13 cellular contexts compared by ENCODE assay signal in genomic region chr11:78208257-78209165, GRCh38. TPM values are rescaled to one million over a fixed set of nuclear protein-coding genes. Genes with fewer than 3 reads are reported as not detected.
A peak's percentile ranks its signal among the peaks of the same experiment; 100 is the strongest.
DNase-seq lines count a peak whose midpoint lies in the region; ATAC-seq and TF ChIP-seq lines count a peak whose summit lies in the region.
"Had no signal": no experiment of that assay in that cellular context is flagged by ENCODE, and none has a peak within 500 bp of the region (broad histone marks: within the 10 kb centered on the region; RNA-seq: fewer than 3 reads in every experiment).

No MANE protein-coding gene starts in this region.

- peaks cover 27% of the 10 kb centered on the region for H3K36me3 Mint-ChIP-seq in HFFc6 (ENCODE audit: low read depth)

- H4K8ac ChIP-seq in neuronal stem cell (ENCODE audit: low read depth, low read length) = no peak overlapping the region
- H4K8ac ChIP-seq in mesendoderm (ENCODE audit: low read depth, low read length) = no peak overlapping the region

- no peaks in the 10 kb centered on the region for H3K9me3 ChIP-seq in SK-N-SH
- peaks cover 3 to 10% of the 10 kb centered on the region in 2 donors for H3K9me3 ChIP-seq in neuronal stem cell (replicated peaks in 1 of 2; ENCODE audit: control insufficient read depth in 2 of 2, insufficient read depth in 1 of 2, low read depth in 1 of 2, low read length in 2 of 2)

- H3K4me1 Mint-ChIP-seq in HFFc6 (ENCODE audit: low read depth) = peaks cover 24% of the 10 kb centered on the region

- H2AK5ac ChIP-seq in neuronal stem cell (ENCODE audit: low read depth, low read length) (no peak overlapping the region), mesendoderm (ENCODE audit: low read length) (no peak overlapping the region)

- H3K79me2 ChIP-seq in SK-N-SH (ENCODE audit: insufficient read depth) = peaks cover 23% of the 10 kb centered on the region
- H3K79me2 ChIP-seq in mesendoderm (ENCODE audit: control insufficient read depth, insufficient read depth, low read length) = no peaks in the 10 kb centered on the region

- H3F3A ChIP-seq in SK-N-SH (replicated peaks; ENCODE audit: insufficient read depth) = no peaks in the 10 kb centered on the region

- ATAC-seq in SK-N-SH treated with all-trans-retinoic acid at 6 μM for 48 hours = peak; percentile 22
- ATAC-seq: activated naive CD8-positive, alpha-beta T cell treated with anti-CD3 and anti-CD28 coated beads, Interleukin-2, amount 50 U/mL, for 24 hours had no signal

- H4K91ac ChIP-seq in neuronal stem cell (ENCODE audit: low read depth, low read length, poor library complexity) = no peak overlapping the region

- H4K20me1 ChIP-seq in SK-N-SH (ENCODE audit: insufficient read depth) = peaks cover 6% of the 10 kb centered on the region; the same call in 1 of the 2 replicates

- H2BK120ac ChIP-seq in neuronal stem cell (ENCODE audit: low read depth, low read length) (no peak overlapping the region), mesendoderm (ENCODE audit: low read depth, low read length) (no peak overlapping the region)

- in situ Hi-C loops in GM13976 (cut with MboI; ENCODE audit: low sequenced_read_pairs, unreplicated experiment) = no loop called here

- H3K27ac ChIP-seq in SK-N-SH (ENCODE audit: low read depth in 2 of 2, low read length in 1 of 2) = peak overlapping the region in 1 of 2 experiments; percentile 92; a peak in 2 of 4 replicates
- no peak overlapping the region for H3K27ac ChIP-seq in neuronal stem cell (replicated peaks; ENCODE audit: low read length)
- no peak overlapping the region for H3K27ac ChIP-seq in mesendoderm (ENCODE audit: low read depth, low read length)

- H3K4me3 ChIP-seq in SK-N-SH (ENCODE audit: low read depth in 2 of 2, low read length in 1 of 2) = no peak overlapping the region
- no peak overlapping the region for H3K4me3 ChIP-seq in choroid plexus epithelial cell (ENCODE audit: low read depth, low read length)
- no peak overlapping the region for H3K4me3 ChIP-seq in neuronal stem cell (ENCODE audit: low read length in 2 of 2)
- H3K4me3 ChIP-seq in mesendoderm (ENCODE audit: low read length) = no peak overlapping the region

- H2BK12ac ChIP-seq in neuronal stem cell (ENCODE audit: low read length) = no peak overlapping the region

- no peaks in the 10 kb centered on the region for H3K79me1 ChIP-seq in neuronal stem cell (ENCODE audit: low read depth, low read length)
- no peaks in the 10 kb centered on the region for H3K79me1 ChIP-seq in mesendoderm (ENCODE audit: low read length)

- CTCF ChIA-PET in SK-N-SH (lab: Yijun Ruan, JAX) = interaction anchor here (0.7 to 1.6 kb wide), 5 partner anchors 9 to 356 kb away, joined by 3 to 6 read pairs (median 3); no protein-coding TSS in a partner anchor

- H3K9ac ChIP-seq in SK-N-SH (no peak overlapping the region), neuronal stem cell (ENCODE audit: low read depth, low read length, poor library complexity) (peak overlapping the region; percentile 10), mesendoderm (ENCODE audit: low read length) (no peak overlapping the region)

- no peak overlapping the region for H3K56ac ChIP-seq in mesendoderm (ENCODE audit: low read length)

- 82% methylated on average over 8 of the region's 16 CpGs for WGBS in SK-N-SH (ENCODE audit: low lambda C conversion rate)
- WGBS in neuronal stem cell (ENCODE audit: extremely low coverage in 2 of 2, insufficient read length in 2 of 2, insufficient replicate concordance in 1 of 2), 2 donors = no CpG with 5 or more reads among the region's 16 CpGs
- WGBS in mesendoderm (ENCODE audit: extremely low coverage, insufficient coverage, low lambda C conversion rate) = no CpG with 5 or more reads among the region's 16 CpGs

- peak overlapping the region; percentile 6 for H2BK15ac ChIP-seq in neuronal stem cell (ENCODE audit: low read length)
- H2BK15ac ChIP-seq in mesendoderm (replicated peaks; ENCODE audit: low read depth) = no peak overlapping the region

- TF ChIP-seq CTCF in SK-N-SH (IDR thresholded peaks at IDR 0.05) = no peak
- TF ChIP-seq CTCF in HFFc6 (IDR thresholded peaks at IDR 0.05) = no peak
- TF ChIP-seq CTCF in choroid plexus epithelial cell (conservative IDR thresholded peaks at IDR 0.05; ENCODE audit: low read depth, low read length) = no peak
- no peak for TF ChIP-seq CTCF in GM13976 (IDR thresholded peaks at IDR 0.05; ENCODE audit: borderline replicate concordance, control extremely low read depth, extremely low read depth, insufficient read depth, missing control alignments)

- H3K4ac ChIP-seq in neuronal stem cell (ENCODE audit: low read length) = no peak overlapping the region
- H3K4ac ChIP-seq in mesendoderm (ENCODE audit: low read depth, low read length) = no peak overlapping the region

- H3K9me3 Mint-ChIP-seq in HFFc6 = no peaks in the 10 kb centered on the region
- H3K9me3 Mint-ChIP-seq: activated naive CD8-positive, alpha-beta T cell treated with anti-CD3 and anti-CD28 coated beads, Interleukin-2, amount 50 U/mL, for 24 hours; CD8-positive, alpha-beta memory T cell had no signal

- TF ChIP-seq EP300 in SK-N-SH (IDR thresholded peaks at IDR 0.05; ENCODE audit: borderline replicate concordance in 1 of 2, low read depth in 1 of 2, low read length in 1 of 2) = no peak

- no peak for TF ChIP-seq RAD21 in SK-N-SH (IDR thresholded peaks at IDR 0.05; ENCODE audit: low read length)

- no peak overlapping the region for H3K4me3 Mint-ChIP-seq in HFFc6
- H3K4me3 Mint-ChIP-seq: activated naive CD8-positive, alpha-beta T cell treated with anti-CD3 and anti-CD28 coated beads, Interleukin-2, amount 50 U/mL, for 24 hours; CD8-positive, alpha-beta memory T cell had no signal

- DNase-seq in SK-N-SH (no peak), HFFc6 (peak; percentile 9), choroid plexus epithelial cell (ENCODE audit: low read depth) (peak; percentile 17), neuronal stem cell (ENCODE audit: low spot score) (no peak), mesendoderm (no peak), retina (no peak), GM13976 (ENCODE audit: low spot score) (no peak)
- DNase-seq: activated naive CD8-positive, alpha-beta T cell treated with anti-CD3 and anti-CD28 coated beads, Interleukin-2, amount 50 U/mL, for 24 hours; hippocampal formation; left cardiac atrium; NCI-H2171 had no signal

- no peak overlapping the region for H4K5ac ChIP-seq in mesendoderm (ENCODE audit: low read length)

- peaks cover 17 to 18% of the 10 kb centered on the region in 2 experiments for H3K36me3 ChIP-seq in SK-N-SH (replicated peaks in 1 of 2; ENCODE audit: control insufficient read depth in 1 of 2, insufficient read depth in 2 of 2, low read length in 1 of 2)
- peaks cover 7 to 44% of the 10 kb centered on the region in 2 donors for H3K36me3 ChIP-seq in neuronal stem cell (replicated peaks in 1 of 2; ENCODE audit: control insufficient read depth in 2 of 2, insufficient read depth in 2 of 2, low read length in 2 of 2)
- no peaks in the 10 kb centered on the region for H3K36me3 ChIP-seq in mesendoderm (ENCODE audit: control insufficient read depth, insufficient read depth, low read length)

- H3K27me3 ChIP-seq in SK-N-SH (ENCODE audit: insufficient read depth) (no peaks in the 10 kb centered on the region), neuronal stem cell (ENCODE audit: control insufficient read depth in 3 of 3, insufficient read depth in 3 of 3, low read depth in 1 of 3, low read length in 3 of 3) (no peaks in the 10 kb centered on the region), mesendoderm (ENCODE audit: insufficient read depth, low read length, poor library complexity) (no peaks in the 10 kb centered on the region)

- H3K27me3 Mint-ChIP-seq in HFFc6 (ENCODE audit: insufficient read depth) = 0 out of 2 replicates have a peak, but pooled peaks cover 2% of the 10 kb centered on the region
- H3K27me3 Mint-ChIP-seq: activated naive CD8-positive, alpha-beta T cell treated with anti-CD3 and anti-CD28 coated beads, Interleukin-2, amount 50 U/mL, for 24 hours; CD8-positive, alpha-beta memory T cell had no signal

- H3K14ac ChIP-seq in neuronal stem cell (ENCODE audit: low read length) = no peak overlapping the region

- POLR2A ChIA-PET in SK-N-SH (lab: Yijun Ruan, JAX) = interaction anchor here (1.0 kb wide), 1 partner anchor 8 kb away, joined by 3 read pairs; no protein-coding TSS in a partner anchor

- no peaks in the 10 kb centered on the region for H3K9me2 ChIP-seq in SK-N-SH

- no peak overlapping the region for H3K27ac Mint-ChIP-seq in HFFc6
- H3K27ac Mint-ChIP-seq: activated naive CD8-positive, alpha-beta T cell treated with anti-CD3 and anti-CD28 coated beads, Interleukin-2, amount 50 U/mL, for 24 hours had no signal

- H2AFZ ChIP-seq in SK-N-SH (ENCODE audit: low read depth) (no peak overlapping the region), neuronal stem cell (ENCODE audit: low read length) (no peak overlapping the region)

- peak overlapping the region; percentile 17 for H2BK5ac ChIP-seq in neuronal stem cell (ENCODE audit: low read length)
- H2BK5ac ChIP-seq in mesendoderm (ENCODE audit: low read length) = no peak overlapping the region

- H3K23ac ChIP-seq in neuronal stem cell (ENCODE audit: low read depth, low read length, poor library complexity) (peak overlapping the region; percentile 56), mesendoderm (ENCODE audit: low read length) (no peak overlapping the region)

- H3K4me1 ChIP-seq in SK-N-SH (ENCODE audit: control insufficient read depth in 1 of 2, insufficient read depth in 2 of 2, low read depth in 1 of 2, low read length in 1 of 2) = peaks cover 0 to 29% of the 10 kb centered on the region in 2 experiments; a peak in 1 of 4 replicates
- H3K4me1 ChIP-seq in neuronal stem cell (ENCODE audit: control insufficient read depth in 2 of 2, insufficient read depth in 1 of 2, low read depth in 1 of 2, low read length in 2 of 2) = no peaks in the 10 kb centered on the region
- H3K4me1 ChIP-seq in mesendoderm (ENCODE audit: control insufficient read depth, low read depth, low read length) = peaks cover 1% of the 10 kb centered on the region

- no peak overlapping the region for H3K4me2 ChIP-seq in SK-N-SH
- H3K4me2 ChIP-seq in neuronal stem cell (ENCODE audit: insufficient read depth, low read length, poor library complexity, severe bottlenecking) = no peak overlapping the region
- H3K4me2 ChIP-seq in mesendoderm (ENCODE audit: low read length) = no peak overlapping the region

- peak overlapping the region; percentile 22 for H3K18ac ChIP-seq in neuronal stem cell (ENCODE audit: low read length)
- H3K18ac ChIP-seq in mesendoderm (ENCODE audit: low read length) = no peak overlapping the region

RNA-seq across cellular contexts. Expression of gene USP35, which starts 19.8 kb away (rescaled TPM):
- polyA plus RNA-seq in SK-N-SH (2012; rRNA removed) = 8.0 and 8.4 TPM in 2 replicates
- 4.4 and 5.3 TPM in 2 replicates for polyA plus RNA-seq in SK-N-SH (2012; cell fraction: cytosol; rRNA removed)
- polyA plus RNA-seq in SK-N-SH (2012; cell fraction: nucleus; rRNA removed) = 32.8 and 39.6 TPM in 2 replicates
- 10 to 100 TPM in 1 of 6 experiments, 1 to 10 TPM in 5; 8.5 to 10.6 (median 9.0) TPM for total RNA-seq in HFFc6 (2021; fragmentation: NEBNext Ultra II Directional; extraction: Animal tissue kit (Norgen Biotek cat#: 25700))
- polyA plus RNA-seq in neuronal stem cell (2013, experiment 1 of 2) = 4.6 TPM
- polyA plus RNA-seq in neuronal stem cell (2013, experiment 2 of 2) = 4.7 TPM
- 1.7 TPM for polyA plus RNA-seq in mesendoderm (2013, experiment 1 of 2)
- polyA plus RNA-seq in mesendoderm (2013, experiment 2 of 2) = 1.6 TPM

RNA-seq across cellular contexts. Expression of gene KCTD21, which starts 20.1 kb away (rescaled TPM):
- 5.0 and 7.5 TPM in 2 replicates for polyA plus RNA-seq in SK-N-SH (2012; rRNA removed)
- 4.9 and 5.3 TPM in 2 replicates for polyA plus RNA-seq in SK-N-SH (2012; cell fraction: cytosol; rRNA removed)
- polyA plus RNA-seq in SK-N-SH (2012; cell fraction: nucleus; rRNA removed) = 5.3 and 12.7 TPM in 2 replicates
- total RNA-seq in HFFc6 (2021; fragmentation: NEBNext Ultra II Directional; extraction: Animal tissue kit (Norgen Biotek cat#: 25700)) = 10 to 100 TPM; 10.4 to 15.7 (median 12.6) TPM
- polyA plus RNA-seq in neuronal stem cell (2013, experiment 1 of 2) = 2.4 TPM
- polyA plus RNA-seq in neuronal stem cell (2013, experiment 2 of 2) = 2.6 TPM
- 0.97 TPM for polyA plus RNA-seq in mesendoderm (2013, experiment 1 of 2)
- polyA plus RNA-seq in mesendoderm (2013, experiment 2 of 2) = 1.0 TPM

Comparison
In these comparisons a context has a peak if more than half of its experiments do, and no peak if none do; other contexts are left out.
1. DNase-seq: peak in HFFc6 (single experiment) and choroid plexus epithelial cell (single experiment); none in SK-N-SH (single experiment), neuronal stem cell (single experiment), mesendoderm (single experiment), retina (single experiment) and GM13976 (single experiment).